Comparison of ENCODE assay signal across 1 cellular context in the genomic region with DNA sequence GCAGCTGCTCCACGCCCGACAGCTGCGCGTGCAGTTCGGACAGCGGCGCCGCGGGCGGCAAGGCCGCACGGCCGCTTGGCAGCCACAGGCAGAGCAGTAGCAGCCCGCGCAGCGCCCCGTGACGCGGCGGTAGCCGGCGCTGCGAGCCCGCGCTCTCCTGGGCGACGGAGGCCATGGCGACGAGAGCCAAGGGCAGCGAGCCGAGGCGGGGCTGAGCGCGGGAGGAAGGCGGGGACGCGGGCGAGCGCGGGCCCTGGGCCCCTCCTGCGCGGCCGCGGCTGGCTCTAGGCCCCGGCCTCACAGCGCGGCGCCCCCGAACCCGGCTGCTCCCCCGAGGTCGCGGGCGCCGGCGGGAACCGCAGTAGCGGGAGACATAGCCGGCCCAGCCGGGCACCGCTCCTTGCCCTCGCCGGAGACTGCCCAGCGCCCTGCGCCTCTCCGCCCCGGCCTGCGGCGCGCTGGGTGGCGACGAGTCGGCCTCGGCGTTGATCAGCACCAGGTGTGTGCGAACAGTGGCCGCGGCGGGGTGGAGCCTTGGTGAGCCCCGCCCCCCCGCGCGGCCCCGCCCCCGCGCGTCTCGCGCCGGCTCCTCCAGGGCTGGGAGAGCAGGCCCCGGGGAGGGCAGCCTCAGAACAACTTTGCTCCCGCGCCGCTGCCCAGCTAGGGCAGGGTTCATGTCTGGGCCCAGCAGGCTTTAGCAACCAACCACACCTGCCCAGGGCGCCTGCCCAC.
A peak's percentile ranks its signal among the peaks of the same experiment; 100 is the strongest.
TF ChIP-seq lines count a peak whose summit lies in the region.

A gene with protein sequence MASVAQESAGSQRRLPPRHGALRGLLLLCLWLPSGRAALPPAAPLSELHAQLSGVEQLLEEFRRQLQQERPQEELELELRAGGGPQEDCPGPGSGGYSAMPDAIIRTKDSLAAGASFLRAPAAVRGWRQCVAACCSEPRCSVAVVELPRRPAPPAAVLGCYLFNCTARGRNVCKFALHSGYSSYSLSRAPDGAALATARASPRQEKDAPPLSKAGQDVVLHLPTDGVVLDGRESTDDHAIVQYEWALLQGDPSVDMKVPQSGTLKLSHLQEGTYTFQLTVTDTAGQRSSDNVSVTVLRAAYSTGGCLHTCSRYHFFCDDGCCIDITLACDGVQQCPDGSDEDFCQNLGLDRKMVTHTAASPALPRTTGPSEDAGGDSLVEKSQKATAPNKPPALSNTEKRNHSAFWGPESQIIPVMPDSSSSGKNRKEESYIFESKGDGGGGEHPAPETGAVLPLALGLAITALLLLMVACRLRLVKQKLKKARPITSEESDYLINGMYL (minus strand): TSS at position 514 of the 732 bp plus-strand sequence. CDS start 339 bp downstream, at position 175.

TF ChIP-seq in HepG2, 621 proteins besides CTCF, POLR2A, EP300 and RAD21 (continued from another document and continues in another):
- TF ChIP-seq, protein P1, sequence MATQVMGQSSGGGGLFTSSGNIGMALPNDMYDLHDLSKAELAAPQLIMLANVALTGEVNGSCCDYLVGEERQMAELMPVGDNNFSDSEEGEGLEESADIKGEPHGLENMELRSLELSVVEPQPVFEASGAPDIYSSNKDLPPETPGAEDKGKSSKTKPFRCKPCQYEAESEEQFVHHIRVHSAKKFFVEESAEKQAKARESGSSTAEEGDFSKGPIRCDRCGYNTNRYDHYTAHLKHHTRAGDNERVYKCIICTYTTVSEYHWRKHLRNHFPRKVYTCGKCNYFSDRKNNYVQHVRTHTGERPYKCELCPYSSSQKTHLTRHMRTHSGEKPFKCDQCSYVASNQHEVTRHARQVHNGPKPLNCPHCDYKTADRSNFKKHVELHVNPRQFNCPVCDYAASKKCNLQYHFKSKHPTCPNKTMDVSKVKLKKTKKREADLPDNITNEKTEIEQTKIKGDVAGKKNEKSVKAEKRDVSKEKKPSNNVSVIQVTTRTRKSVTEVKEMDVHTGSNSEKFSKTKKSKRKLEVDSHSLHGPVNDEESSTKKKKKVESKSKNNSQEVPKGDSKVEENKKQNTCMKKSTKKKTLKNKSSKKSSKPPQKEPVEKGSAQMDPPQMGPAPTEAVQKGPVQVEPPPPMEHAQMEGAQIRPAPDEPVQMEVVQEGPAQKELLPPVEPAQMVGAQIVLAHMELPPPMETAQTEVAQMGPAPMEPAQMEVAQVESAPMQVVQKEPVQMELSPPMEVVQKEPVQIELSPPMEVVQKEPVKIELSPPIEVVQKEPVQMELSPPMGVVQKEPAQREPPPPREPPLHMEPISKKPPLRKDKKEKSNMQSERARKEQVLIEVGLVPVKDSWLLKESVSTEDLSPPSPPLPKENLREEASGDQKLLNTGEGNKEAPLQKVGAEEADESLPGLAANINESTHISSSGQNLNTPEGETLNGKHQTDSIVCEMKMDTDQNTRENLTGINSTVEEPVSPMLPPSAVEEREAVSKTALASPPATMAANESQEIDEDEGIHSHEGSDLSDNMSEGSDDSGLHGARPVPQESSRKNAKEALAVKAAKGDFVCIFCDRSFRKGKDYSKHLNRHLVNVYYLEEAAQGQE (IDR thresholded peaks at IDR 0.05; ENCODE audit: borderline replicate concordance in 1 of 2, low read depth in 1 of 2, low read length in 2 of 2) = peak in 1 of 2 experiments; percentile 91; a peak in 2 of 4 replicates
- TF ChIP-seq CBX5 (CRISPR knock-in tag; IDR thresholded peaks at IDR 0.05; ENCODE audit: borderline replicate concordance) (no peak), CENPX (CRISPR knock-in tag; IDR thresholded peaks at IDR 0.05) (no peak), ZNF891 (CRISPR knock-in tag; IDR thresholded peaks at IDR 0.05) (peak; percentile 89; the same call in 1 of the 2 replicates), RFX5 (IDR thresholded peaks at IDR 0.05; ENCODE audit: low read depth, low read length) (no peak; the same call in 1 of the 2 replicates), MAFG (CRISPR knock-in tag; IDR thresholded peaks at IDR 0.05) (no peak), SRY (CRISPR knock-in tag; IDR thresholded peaks at IDR 0.05) (peak; percentile 18; the same call in 1 of the 2 replicates), CHD2 (IDR thresholded peaks at IDR 0.05; ENCODE audit: low read depth, low read length) (no peak), SRF (IDR thresholded peaks at IDR 0.05; ENCODE audit: low read depth, low read length) (no peak), KDM1A (CRISPR knock-in tag; IDR thresholded peaks at IDR 0.05) (no peak), NR1H2 (CRISPR knock-in tag; IDR thresholded peaks at IDR 0.05; ENCODE audit: borderline replicate concordance, low read depth) (no peak; the same call in 1 of the 2 replicates), ZNF598 (CRISPR knock-in tag; IDR thresholded peaks at IDR 0.05; ENCODE audit: borderline replicate concordance) (no peak), ZSCAN29 (CRISPR knock-in tag; conservative IDR thresholded peaks at IDR 0.05) (no peak), ZNF589 (CRISPR knock-in tag; conservative IDR thresholded peaks at IDR 0.05) (peak; percentile 61; the same call in 1 of the 2 replicates), ZNF562 (CRISPR knock-in tag; IDR thresholded peaks at IDR 0.05; ENCODE audit: borderline replicate concordance) (no peak; the same call in 1 of the 2 replicates), FOXP1 (IDR thresholded peaks at IDR 0.05) (no peak), FOXP1 (CRISPR knock-in tag; IDR thresholded peaks at IDR 0.05) (no peak), ZNF496 (CRISPR knock-in tag; IDR thresholded peaks at IDR 0.05; ENCODE audit: insufficient replicate concordance) (no peak), MLLT10 (CRISPR knock-in tag; IDR thresholded peaks at IDR 0.05) (no peak), ZNF124 (CRISPR knock-in tag; IDR thresholded peaks at IDR 0.05) (no peak), ELF3 (CRISPR knock-in tag; IDR thresholded peaks at IDR 0.05) (peak; percentile 56; the same call in 1 of the 2 replicates), BCL6 (CRISPR knock-in tag; IDR thresholded peaks at IDR 0.05) (peak; percentile 41; the same call in 1 of the 2 replicates), SIN3A (IDR thresholded peaks at IDR 0.05; ENCODE audit: borderline replicate concordance, low read depth, low read length) (peak; percentile 48; the same call in 1 of the 2 replicates), ZNF205 (CRISPR knock-in tag; IDR thresholded peaks at IDR 0.05) (peak; percentile 37), HOXD1 (CRISPR knock-in tag; IDR thresholded peaks at IDR 0.05) (peak; percentile 42; the same call in 1 of the 2 replicates), KDM2A (CRISPR knock-in tag; IDR thresholded peaks at IDR 0.05; ENCODE audit: borderline replicate concordance, low read depth) (peak; percentile 51; the same call in 1 of the 2 replicates), TBX3 (IDR thresholded peaks at IDR 0.05; ENCODE audit: borderline replicate concordance) (no peak), ZNF550 (CRISPR knock-in tag; IDR thresholded peaks at IDR 0.05; ENCODE audit: borderline replicate concordance) (no peak), HES4 (CRISPR knock-in tag; IDR thresholded peaks at IDR 0.05; ENCODE audit: borderline replicate concordance) (peak; percentile 92; the same call in 1 of the 2 replicates), ZFP1 (CRISPR knock-in tag; IDR thresholded peaks at IDR 0.05) (no peak), CC2D1A (CRISPR knock-in tag; IDR thresholded peaks at IDR 0.05) (no peak), SIX4 (CRISPR knock-in tag; IDR thresholded peaks at IDR 0.05) (no peak), ZNF160 (CRISPR knock-in tag; IDR thresholded peaks at IDR 0.05) (peak; percentile 73; the same call in 1 of the 2 replicates), ZFP62 (CRISPR knock-in tag; IDR thresholded peaks at IDR 0.05) (no peak), ZNF670 (CRISPR knock-in tag; IDR thresholded peaks at IDR 0.05; ENCODE audit: borderline replicate concordance) (peak; percentile 72; the same call in 1 of the 2 replicates)
- TF ChIP-seq, protein P2, sequence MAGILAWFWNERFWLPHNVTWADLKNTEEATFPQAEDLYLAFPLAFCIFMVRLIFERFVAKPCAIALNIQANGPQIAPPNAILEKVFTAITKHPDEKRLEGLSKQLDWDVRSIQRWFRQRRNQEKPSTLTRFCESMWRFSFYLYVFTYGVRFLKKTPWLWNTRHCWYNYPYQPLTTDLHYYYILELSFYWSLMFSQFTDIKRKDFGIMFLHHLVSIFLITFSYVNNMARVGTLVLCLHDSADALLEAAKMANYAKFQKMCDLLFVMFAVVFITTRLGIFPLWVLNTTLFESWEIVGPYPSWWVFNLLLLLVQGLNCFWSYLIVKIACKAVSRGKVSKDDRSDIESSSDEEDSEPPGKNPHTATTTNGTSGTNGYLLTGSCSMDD (CRISPR knock-in tag; IDR thresholded peaks at IDR 0.05) = no peak
- TF ChIP-seq, protein P3, sequence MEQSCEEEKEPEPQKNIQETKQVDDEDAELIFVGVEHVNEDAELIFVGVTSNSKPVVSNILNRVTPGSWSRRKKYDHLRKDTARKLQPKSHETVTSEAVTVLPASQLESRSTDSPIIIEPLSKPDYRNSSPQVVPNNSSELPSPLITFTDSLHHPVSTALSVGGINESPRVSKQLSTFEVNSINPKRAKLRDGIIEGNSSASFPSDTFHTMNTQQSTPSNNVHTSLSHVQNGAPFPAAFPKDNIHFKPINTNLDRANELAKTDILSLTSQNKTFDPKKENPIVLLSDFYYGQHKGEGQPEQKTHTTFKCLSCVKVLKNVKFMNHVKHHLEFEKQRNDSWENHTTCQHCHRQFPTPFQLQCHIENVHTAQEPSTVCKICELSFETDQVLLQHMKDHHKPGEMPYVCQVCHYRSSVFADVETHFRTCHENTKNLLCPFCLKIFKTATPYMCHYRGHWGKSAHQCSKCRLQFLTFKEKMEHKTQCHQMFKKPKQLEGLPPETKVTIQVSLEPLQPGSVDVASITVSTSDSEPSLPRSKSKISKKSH (CRISPR knock-in tag; IDR thresholded peaks at IDR 0.05; ENCODE audit: borderline replicate concordance) = 0 out of 2 replicates have a peak, but pooled peaks have one; percentile 57
- TF ChIP-seq, protein P4, sequence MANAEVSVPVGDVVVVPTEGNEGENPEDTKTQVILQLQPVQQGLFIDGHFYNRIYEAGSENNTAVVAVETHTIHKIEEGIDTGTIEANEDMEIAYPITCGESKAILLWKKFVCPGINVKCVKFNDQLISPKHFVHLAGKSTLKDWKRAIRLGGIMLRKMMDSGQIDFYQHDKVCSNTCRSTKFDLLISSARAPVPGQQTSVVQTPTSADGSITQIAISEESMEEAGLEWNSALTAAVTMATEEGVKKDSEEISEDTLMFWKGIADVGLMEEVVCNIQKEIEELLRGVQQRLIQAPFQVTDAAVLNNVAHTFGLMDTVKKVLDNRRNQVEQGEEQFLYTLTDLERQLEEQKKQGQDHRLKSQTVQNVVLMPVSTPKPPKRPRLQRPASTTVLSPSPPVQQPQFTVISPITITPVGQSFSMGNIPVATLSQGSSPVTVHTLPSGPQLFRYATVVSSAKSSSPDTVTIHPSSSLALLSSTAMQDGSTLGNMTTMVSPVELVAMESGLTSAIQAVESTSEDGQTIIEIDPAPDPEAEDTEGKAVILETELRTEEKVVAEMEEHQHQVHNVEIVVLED (CRISPR knock-in tag; IDR thresholded peaks at IDR 0.05; ENCODE audit: borderline replicate concordance) = peak; percentile 49; the same call in 1 of the 2 replicates
- TF ChIP-seq, protein P5, sequence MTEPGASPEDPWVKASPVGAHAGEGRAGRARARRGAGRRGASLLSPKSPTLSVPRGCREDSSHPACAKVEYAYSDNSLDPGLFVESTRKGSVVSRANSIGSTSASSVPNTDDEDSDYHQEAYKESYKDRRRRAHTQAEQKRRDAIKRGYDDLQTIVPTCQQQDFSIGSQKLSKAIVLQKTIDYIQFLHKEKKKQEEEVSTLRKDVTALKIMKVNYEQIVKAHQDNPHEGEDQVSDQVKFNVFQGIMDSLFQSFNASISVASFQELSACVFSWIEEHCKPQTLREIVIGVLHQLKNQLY (CRISPR knock-in tag; IDR thresholded peaks at IDR 0.05) = no peak
- TF ChIP-seq, protein P6, sequence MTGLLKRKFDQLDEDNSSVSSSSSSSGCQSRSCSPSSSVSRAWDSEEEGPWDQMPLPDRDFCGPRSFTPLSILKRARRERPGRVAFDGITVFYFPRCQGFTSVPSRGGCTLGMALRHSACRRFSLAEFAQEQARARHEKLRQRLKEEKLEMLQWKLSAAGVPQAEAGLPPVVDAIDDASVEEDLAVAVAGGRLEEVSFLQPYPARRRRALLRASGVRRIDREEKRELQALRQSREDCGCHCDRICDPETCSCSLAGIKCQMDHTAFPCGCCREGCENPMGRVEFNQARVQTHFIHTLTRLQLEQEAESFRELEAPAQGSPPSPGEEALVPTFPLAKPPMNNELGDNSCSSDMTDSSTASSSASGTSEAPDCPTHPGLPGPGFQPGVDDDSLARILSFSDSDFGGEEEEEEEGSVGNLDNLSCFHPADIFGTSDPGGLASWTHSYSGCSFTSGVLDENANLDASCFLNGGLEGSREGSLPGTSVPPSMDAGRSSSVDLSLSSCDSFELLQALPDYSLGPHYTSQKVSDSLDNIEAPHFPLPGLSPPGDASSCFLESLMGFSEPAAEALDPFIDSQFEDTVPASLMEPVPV (CRISPR knock-in tag; IDR thresholded peaks at IDR 0.05) = no peak
- TF ChIP-seq, protein P7, sequence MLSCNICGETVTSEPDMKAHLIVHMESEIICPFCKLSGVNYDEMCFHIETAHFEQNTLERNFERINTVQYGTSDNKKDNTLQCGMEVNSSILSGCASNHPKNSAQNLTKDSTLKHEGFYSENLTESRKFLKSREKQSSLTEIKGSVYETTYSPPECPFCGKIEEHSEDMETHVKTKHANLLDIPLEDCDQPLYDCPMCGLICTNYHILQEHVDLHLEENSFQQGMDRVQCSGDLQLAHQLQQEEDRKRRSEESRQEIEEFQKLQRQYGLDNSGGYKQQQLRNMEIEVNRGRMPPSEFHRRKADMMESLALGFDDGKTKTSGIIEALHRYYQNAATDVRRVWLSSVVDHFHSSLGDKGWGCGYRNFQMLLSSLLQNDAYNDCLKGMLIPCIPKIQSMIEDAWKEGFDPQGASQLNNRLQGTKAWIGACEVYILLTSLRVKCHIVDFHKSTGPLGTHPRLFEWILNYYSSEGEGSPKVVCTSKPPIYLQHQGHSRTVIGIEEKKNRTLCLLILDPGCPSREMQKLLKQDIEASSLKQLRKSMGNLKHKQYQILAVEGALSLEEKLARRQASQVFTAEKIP (CRISPR knock-in tag; IDR thresholded peaks at IDR 0.05; ENCODE audit: borderline replicate concordance) = no peak
- TF ChIP-seq, protein P8, sequence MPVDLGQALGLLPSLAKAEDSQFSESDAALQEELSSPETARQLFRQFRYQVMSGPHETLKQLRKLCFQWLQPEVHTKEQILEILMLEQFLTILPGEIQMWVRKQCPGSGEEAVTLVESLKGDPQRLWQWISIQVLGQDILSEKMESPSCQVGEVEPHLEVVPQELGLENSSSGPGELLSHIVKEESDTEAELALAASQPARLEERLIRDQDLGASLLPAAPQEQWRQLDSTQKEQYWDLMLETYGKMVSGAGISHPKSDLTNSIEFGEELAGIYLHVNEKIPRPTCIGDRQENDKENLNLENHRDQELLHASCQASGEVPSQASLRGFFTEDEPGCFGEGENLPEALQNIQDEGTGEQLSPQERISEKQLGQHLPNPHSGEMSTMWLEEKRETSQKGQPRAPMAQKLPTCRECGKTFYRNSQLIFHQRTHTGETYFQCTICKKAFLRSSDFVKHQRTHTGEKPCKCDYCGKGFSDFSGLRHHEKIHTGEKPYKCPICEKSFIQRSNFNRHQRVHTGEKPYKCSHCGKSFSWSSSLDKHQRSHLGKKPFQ (CRISPR knock-in tag; IDR thresholded peaks at IDR 0.05; ENCODE audit: insufficient replicate concordance) = no peak
